15 cellular contexts compared by ENCODE assay signal in genomic region chr4:124803641-124804040, GRCh38.
DNase-seq lines count a peak whose midpoint lies in the region; ATAC-seq and TF ChIP-seq lines count a peak whose summit lies in the region.
"Had no signal": no experiment of that assay in that cellular context is flagged by ENCODE, and none has a peak within 500 bp of the region (broad histone marks: within the 10 kb centered on the region; RNA-seq: fewer than 3 reads in every experiment).

No MANE protein-coding gene starts in this region.

- no peaks in the 10 kb centered on the region for H4K20me1 ChIP-seq in GM23248 (ENCODE audit: insufficient read depth)

- peak; percentile 40 for DNase-seq in GM23248
- no peak for DNase-seq in NCI-H510A (lab: John Stamatoyannopoulos, UW)
- no peak for DNase-seq in hippocampal formation (lab: John Stamatoyannopoulos, UW)
- no peak for DNase-seq in activated T-cell treated with anti-CD3 and anti-CD28 coated beads, Interleukin-2, amount 50 U/mL, for 48 hours
- DNase-seq in posterior cingulate gyrus: no peak
- DNase-seq: cortex of kidney, heart right ventricle, mucosa of descending colon, NCI-H345 had no signal

- no peaks in the 10 kb centered on the region for H3F3A ChIP-seq in GM23248 (ENCODE audit: insufficient read depth)

- 95% methylated on average over 1 of the region's 1 CpG for WGBS in GM23248 (ENCODE audit: low coverage in 1 of 2, low lambda C conversion rate in 2 of 2, missing lambda C conversion rate in 2 of 2), 2 experiments

- H3K9ac ChIP-seq in GM23248: no peak overlapping the region
- H3K9ac ChIP-seq: KMS-11 had no signal

- no peak overlapping the region for H3K27ac ChIP-seq in GM23248
- H3K27ac ChIP-seq: C4-2B, heart right ventricle, KMS-11 had no signal

- H3K4me1 ChIP-seq in GM23248 (ENCODE audit: insufficient read depth): no peaks in the 10 kb centered on the region
- H3K4me1 ChIP-seq: heart right ventricle had no signal

- H3K27me3 ChIP-seq in GM23248 (replicated peaks; ENCODE audit: insufficient read depth): no peaks in the 10 kb centered on the region
- H3K27me3 ChIP-seq: heart right ventricle had no signal

- intact Hi-C loops in posterior cingulate gyrus (cut with DNase I): no loop called here

- H3K9me2 ChIP-seq in GM23248 (ENCODE audit: insufficient read depth): no peaks in the 10 kb centered on the region

- H3K9me3 ChIP-seq in GM23248 (ENCODE audit: low read depth): no peaks in the 10 kb centered on the region
- H3K9me3 ChIP-seq: heart right ventricle, mucosa of descending colon had no signal

- H3K4me2 ChIP-seq in GM23248 (ENCODE audit: unreplicated experiment): no peak overlapping the region
- H3K4me2 ChIP-seq: KMS-11 had no signal

- in situ Hi-C loops in GM23248 (cut with MboI): no loop called here

- TF ChIP-seq POLR2A in GM18505 (IDR thresholded peaks at IDR 0.05; ENCODE audit: borderline replicate concordance, extremely low read depth, insufficient read depth, insufficient read length): no peak

- ATAC-seq in GM18505 (IDR thresholded peaks at IDR 0.05; ENCODE audit: unreplicated experiment) (peak; percentile 68), HG03571 (IDR thresholded peaks at IDR 0.05; ENCODE audit: unreplicated experiment) (peak; percentile 42), esophagus mucosa (peak; percentile 98)
- ATAC-seq: heart right ventricle, mucosa of descending colon had no signal

- no peaks in the 10 kb centered on the region for H3K79me2 ChIP-seq in GM23248 (ENCODE audit: insufficient read depth)

- H2AFZ ChIP-seq in GM23248: no peak overlapping the region; the same call in 1 of the 2 replicates

- H3K4me3 ChIP-seq in GM23248: no peak overlapping the region
- H3K4me3 ChIP-seq: heart right ventricle, mucosa of descending colon, skin epidermis had no signal

- no peaks in the 10 kb centered on the region for H3K36me3 ChIP-seq in GM23248 (ENCODE audit: low read depth)
- H3K36me3 ChIP-seq: heart right ventricle had no signal

Comparison
In these comparisons a context has a peak if more than half of its experiments do, and no peak if none do; other contexts are left out.
1. ATAC-seq: peak in every context shown above with its lines; median percentile 98 in esophagus mucosa; 68 in GM18505; 42 in HG03571.